12 cellular contexts compared by ENCODE assay signal in genomic region chr5:151251001-151251551, GRCh38. TPM values are rescaled to one million over a fixed set of nuclear protein-coding genes. Genes with fewer than 3 reads are reported as not detected.
DNase-seq lines count a peak whose midpoint lies in the region; ATAC-seq, FAIRE-seq and TF ChIP-seq lines count a peak whose summit lies in the region.
"Had no signal": no experiment of that assay in that cellular context is flagged by ENCODE, and none has a peak within 500 bp of the region (broad histone marks: within the 10 kb centered on the region; RNA-seq: fewer than 3 reads in every experiment).

No MANE protein-coding gene starts in this region.

- H2BK15ac ChIP-seq in H1 (ENCODE audit: low read length) = no peak overlapping the region

- no peak for ATAC-seq in foreskin keratinocyte
- ATAC-seq in HG03520 (IDR thresholded peaks at IDR 0.05; ENCODE audit: unreplicated experiment) = no peak

- no peaks in the 10 kb centered on the region for H4K20me1 ChIP-seq in H1 (replicated peaks in 1 of 2; ENCODE audit: control insufficient read depth in 1 of 2, insufficient read depth in 2 of 2, low read length in 2 of 2)

- H3K9me3 Mint-ChIP-seq in stimulated activated naive CD8-positive, alpha-beta T cell treated with anti-CD3 and anti-CD28 coated beads, Interleukin-15, Interleukin-2, amounts not matched to agents 100 ng/mL and 50 ng/mL, for 24 hours = no peaks in the 10 kb centered on the region

- no peaks in the 10 kb centered on the region for H3K27me3 ChIP-seq in H1 (replicated peaks in 1 of 4; ENCODE audit: control insufficient read depth in 3 of 4, extremely low read depth in 1 of 4, insufficient read depth in 3 of 4, low read length in 3 of 4)
- H3K27me3 ChIP-seq in foreskin keratinocyte = no peaks in the 10 kb centered on the region
- H3K27me3 ChIP-seq: dorsolateral prefrontal cortex had no signal

- H3K4me1 ChIP-seq in H1 (replicated peaks in 1 of 4; ENCODE audit: control insufficient read depth in 3 of 4, insufficient read depth in 4 of 4, low read length in 3 of 4) = peaks cover 0 to 5% (median 3%) of the 10 kb centered on the region in 4 experiments; a peak in 6 of 7 replicates
- H3K4me1 ChIP-seq in foreskin keratinocyte = no peaks in the 10 kb centered on the region

- no peak overlapping the region for H2BK120ac ChIP-seq in H1 (replicated peaks; ENCODE audit: low read depth, low read length)

- no peak overlapping the region for H3K4ac ChIP-seq in H1 (replicated peaks; ENCODE audit: insufficient read length, low read depth, low read length)

- peak overlapping the region; percentile 50 for H3K27ac Mint-ChIP-seq in stimulated activated naive CD8-positive, alpha-beta T cell treated with anti-CD3 and anti-CD28 coated beads, Interleukin-15, Interleukin-2, amounts not matched to agents 100 ng/mL and 50 ng/mL, for 24 hours

- no peak overlapping the region for H2AK5ac ChIP-seq in H1 (ENCODE audit: low read depth, low read length)

- no peak overlapping the region for H3K56ac ChIP-seq in H1 (replicated peaks; ENCODE audit: insufficient read length, low read depth, low read length)

- no peaks in the 10 kb centered on the region; a peak in 1 of 8 replicates for H3K36me3 ChIP-seq in H1 (ENCODE audit: control insufficient read depth in 2 of 4, insufficient read depth in 4 of 4, low read length in 3 of 4)

- no peak overlapping the region for H3K23ac ChIP-seq in H1 (ENCODE audit: insufficient read length)

- 85% methylated on average over 5 of the region's 5 CpGs; no CpG with 5 or more reads in 1 of the 2 experiments for WGBS in H1 (ENCODE audit: extremely low coverage in 1 of 2, insufficient coverage in 1 of 2, insufficient read length in 1 of 2, insufficient replicate concordance in 2 of 2, low coverage in 1 of 2, low lambda C conversion rate in 2 of 2, missing lambda C conversion rate in 1 of 2), 2 experiments

- no peak for TF ChIP-seq CTCF in H1 (IDR thresholded peaks at IDR 0.05; ENCODE audit: control extremely low read depth in 1 of 3, insufficient read depth in 1 of 3, low read depth in 1 of 3, low read length in 3 of 3)
- no peak for TF ChIP-seq CTCF in foreskin keratinocyte (conservative IDR thresholded peaks at IDR 0.05)

- H4K91ac ChIP-seq in H1 (replicated peaks; ENCODE audit: insufficient read length, low read length) = peak overlapping the region; percentile 38

- H3K9me3 ChIP-seq in H1 (ENCODE audit: insufficient read depth in 2 of 2, low read depth in 1 of 2, low read length in 1 of 2) = no peaks in the 10 kb centered on the region

- no peak overlapping the region for H3K14ac ChIP-seq in H1 (ENCODE audit: insufficient read length)

- H2BK20ac ChIP-seq in H1 (ENCODE audit: low read length) = no peak overlapping the region

- FAIRE-seq in H1 (lab: Jason Lieb, UNC) = no peak

- no peaks in the 10 kb centered on the region for H3K79me1 ChIP-seq in H1 (ENCODE audit: low read depth, low read length)

- POLR2A ChIA-PET in H1 (lab: Charles Lee; ENCODE audit: partially characterized antibody) = interaction anchor here (1.5 kb wide), 1 partner anchor 9 kb away, joined by 4 read pairs; no protein-coding TSS in a partner anchor

- H3K27ac ChIP-seq in H1 (ENCODE audit: low read depth, low read length) (no peak overlapping the region), foreskin keratinocyte (no peak overlapping the region)

- H3K79me2 ChIP-seq in H1 (ENCODE audit: control insufficient read depth in 1 of 2, insufficient read depth in 2 of 2, low read length in 2 of 2) = peaks cover 0 to 8% of the 10 kb centered on the region in 2 experiments; a peak in 1 of 4 replicates

- peak; percentile 21 for DNase-seq in activated T-cell treated with anti-CD3 and anti-CD28 coated beads for 48 hours (ENCODE audit: low read depth)
- no peak for DNase-seq in activated T-cell treated with anti-CD3 and anti-CD28 coated beads, Interleukin-2, amount 50 U/mL, for 1 hour
- DNase-seq in activated CD4-positive, CD25-positive, alpha-beta regulatory T cell treated with anti-CD3 and anti-CD28 coated beads, Interleukin-2, amount 50 U/mL, for 72 hours = peak; percentile 52
- DNase-seq in H1 (ENCODE audit: low read depth in 1 of 2, low spot score in 2 of 2) = no peak
- DNase-seq in foreskin keratinocyte = no peak
- no peak for DNase-seq in cortex of kidney (lab: John Stamatoyannopoulos, UW)
- DNase-seq: dorsolateral prefrontal cortex, mammary epithelial cell, SIG-M5 had no signal

- no peak overlapping the region for H4K8ac ChIP-seq in H1 (ENCODE audit: extremely low read depth, insufficient read depth, low read length)

- no peak overlapping the region for H3K4me3 ChIP-seq in H1 (ENCODE audit: extremely low read depth in 1 of 4, insufficient read depth in 2 of 4, low read depth in 3 of 4, low read length in 4 of 4)

- H4K5ac ChIP-seq in H1 (ENCODE audit: insufficient read length, low read depth, low read length) = no peak overlapping the region

- no peak for TF ChIP-seq RAD21 in H1 (IDR thresholded peaks at IDR 0.05 in 1 of 2, conservative IDR thresholded peaks at IDR 0.05 in 1 of 2; ENCODE audit: low read depth in 2 of 2, low read length in 2 of 2)

- no peak overlapping the region for H3K18ac ChIP-seq in H1 (ENCODE audit: extremely low read depth, low read length)

- H3K4me2 ChIP-seq in H1 (ENCODE audit: insufficient read depth in 1 of 2, low read depth in 2 of 2, low read length in 2 of 2) = no peak overlapping the region; a peak in 1 of 4 replicates

- TF ChIP-seq POLR2A in H1 (IDR thresholded peaks at IDR 0.05; ENCODE audit: control extremely low read depth in 1 of 2, low read depth in 2 of 2, low read length in 2 of 2) = no peak

- CTCF ChIA-PET in H1 (lab: Charles Lee; ENCODE audit: partially characterized antibody) = interaction anchor here (0.6 to 5.1 kb wide), 9 partner anchors 9 to 273 kb away, joined by 3 to 36 read pairs (median 3); no protein-coding TSS in a partner anchor

- no peak overlapping the region for H2BK12ac ChIP-seq in H1 (ENCODE audit: low read depth, low read length)

- peak overlapping the region; percentile 72 for H2AFZ ChIP-seq in H1 (ENCODE audit: low read length)

- H3K9ac ChIP-seq in H1 (replicated peaks in 1 of 4; ENCODE audit: extremely low read depth in 1 of 4, low read depth in 3 of 4, low read length in 3 of 4) = no peak overlapping the region

- H3K27me3 Mint-ChIP-seq in stimulated activated naive CD8-positive, alpha-beta T cell treated with anti-CD3 and anti-CD28 coated beads, Interleukin-15, Interleukin-2, amounts not matched to agents 100 ng/mL and 50 ng/mL, for 24 hours = no peaks in the 10 kb centered on the region

- peaks cover 4% of the 10 kb centered on the region for H3K36me3 Mint-ChIP-seq in stimulated activated naive CD8-positive, alpha-beta T cell treated with anti-CD3 and anti-CD28 coated beads, Interleukin-15, Interleukin-2, amounts not matched to agents 100 ng/mL and 50 ng/mL, for 24 hours (ENCODE audit: low read depth)

- peak overlapping the region; percentile 91 for H3K4me3 Mint-ChIP-seq in stimulated activated naive CD8-positive, alpha-beta T cell treated with anti-CD3 and anti-CD28 coated beads, Interleukin-15, Interleukin-2, amounts not matched to agents 100 ng/mL and 50 ng/mL, for 24 hours

- H3K4me1 Mint-ChIP-seq in stimulated activated naive CD8-positive, alpha-beta T cell treated with anti-CD3 and anti-CD28 coated beads, Interleukin-15, Interleukin-2, amounts not matched to agents 100 ng/mL and 50 ng/mL, for 24 hours (ENCODE audit: low read depth) = peaks cover 51% of the 10 kb centered on the region

- peaks cover 6% of the 10 kb centered on the region; the same call in 1 of the 2 replicates for H3K23me2 ChIP-seq in H1 (ENCODE audit: low read depth, low read length)

- H2BK5ac ChIP-seq in H1 (ENCODE audit: low read depth, low read length) = no peak overlapping the region

- no peak for TF ChIP-seq EP300 in H1 (IDR thresholded peaks at IDR 0.05; ENCODE audit: borderline replicate concordance in 1 of 2, low read depth in 2 of 2, low read length in 2 of 2)

RNA-seq across cellular contexts. Expression of gene GM2A, which starts 1.9 kb away (rescaled TPM):
- total RNA-seq in H1 (2021; fragmentation: NEBNext Ultra II Directional; extraction: Animal tissue kit (Norgen Biotek cat#: 25700)) = 30.4 and 32.2 TPM in 2 replicates
- 18.5 TPM in 2 replicates for polyA plus RNA-seq in H1 (2011; rRNA removed)
- polyA plus RNA-seq in H1 (2011; cell fraction: cytosol; rRNA removed) = 14.2 TPM
- 15.6 TPM for polyA plus RNA-seq in H1 (2011; cell fraction: nucleus; rRNA removed)
- polyA plus RNA-seq in H1 (2012, experiment 1 of 2) = 21.1 to 25.1 TPM (median 22.7 TPM) in 4 replicates
- polyA plus RNA-seq in H1 (2012, experiment 2 of 2) = 26.6 TPM
- polyA plus RNA-seq in H1 (2013, experiment 1 of 2) = 32.5 TPM
- 42.1 TPM for polyA plus RNA-seq in H1 (2013, experiment 2 of 2)
- polyA minus RNA-seq in H1 (2011; rRNA and poly(A)+ RNA removed) = 31.3 and 32.5 TPM in 2 replicates
- polyA minus RNA-seq in H1 (2011; cell fraction: cytosol; rRNA and poly(A)+ RNA removed) = 14.6 TPM
- 12.3 TPM for polyA minus RNA-seq in H1 (2011; cell fraction: nucleus; rRNA and poly(A)+ RNA removed)
- total RNA-seq in foreskin keratinocyte = 71.5 and 97.6 TPM in 2 replicates
- 42.1 and 69.5 TPM in 2 replicates for polyA plus RNA-seq in foreskin keratinocyte

RNA-seq across cellular contexts. Expression of gene CCDC69, which starts 27.2 kb away (rescaled TPM):
- total RNA-seq in H1 (2021; fragmentation: NEBNext Ultra II Directional; extraction: Animal tissue kit (Norgen Biotek cat#: 25700)) = 10.8 and 11.5 TPM in 2 replicates
- 6.4 and 8.4 TPM in 2 replicates for polyA plus RNA-seq in H1 (2011; rRNA removed)
- 9.6 TPM for polyA plus RNA-seq in H1 (2011; cell fraction: cytosol; rRNA removed)
- polyA plus RNA-seq in H1 (2011; cell fraction: nucleus; rRNA removed) = 5.8 TPM
- 9.0 to 9.4 TPM (median 9.1 TPM) in 4 replicates for polyA plus RNA-seq in H1 (2012, experiment 1 of 2)
- polyA plus RNA-seq in H1 (2012, experiment 2 of 2) = 8.2 TPM
- 7.8 TPM for polyA plus RNA-seq in H1 (2013, experiment 1 of 2)
- polyA plus RNA-seq in H1 (2013, experiment 2 of 2) = 7.9 TPM
- polyA minus RNA-seq in H1 (2011; rRNA and poly(A)+ RNA removed) = 8.5 and 10.7 TPM in 2 replicates
- 4.3 TPM for polyA minus RNA-seq in H1 (2011; cell fraction: cytosol; rRNA and poly(A)+ RNA removed)
- 6.9 TPM for polyA minus RNA-seq in H1 (2011; cell fraction: nucleus; rRNA and poly(A)+ RNA removed)
- 4.3 and 6.1 TPM in 2 replicates for total RNA-seq in foreskin keratinocyte
- 3.5 and 4.2 TPM in 2 replicates for polyA plus RNA-seq in foreskin keratinocyte
- total RNA-seq: A673 had no signal

RNA-seq across cellular contexts. Expression of gene SLC36A3, which starts 52.5 kb away (rescaled TPM):
- not detected in 2 replicates for total RNA-seq in H1 (2021; fragmentation: NEBNext Ultra II Directional; extraction: Animal tissue kit (Norgen Biotek cat#: 25700))
- not detected in 2 replicates for polyA plus RNA-seq in H1 (2011; rRNA removed)
- not detected for polyA plus RNA-seq in H1 (2011; cell fraction: cytosol; rRNA removed)
- polyA plus RNA-seq in H1 (2011; cell fraction: nucleus; rRNA removed) = not detected
- not detected in 4 replicates for polyA plus RNA-seq in H1 (2012, experiment 1 of 2)
- not detected for polyA plus RNA-seq in H1 (2012, experiment 2 of 2)
- not detected for polyA plus RNA-seq in H1 (2013, experiment 1 of 2)
- not detected for polyA plus RNA-seq in H1 (2013, experiment 2 of 2)
- not detected in 2 replicates for polyA minus RNA-seq in H1 (2011; rRNA and poly(A)+ RNA removed)
- polyA minus RNA-seq in H1 (2011; cell fraction: cytosol; rRNA and poly(A)+ RNA removed) = not detected
- not detected for polyA minus RNA-seq in H1 (2011; cell fraction: nucleus; rRNA and poly(A)+ RNA removed)
- not detected in 2 replicates for total RNA-seq in foreskin keratinocyte
- polyA plus RNA-seq in foreskin keratinocyte = not detected in 2 replicates
- total RNA-seq: A673, dorsolateral prefrontal cortex, mammary epithelial cell had no signal
- polyA plus RNA-seq: mammary epithelial cell had no signal

Comparison
In these comparisons a context has a peak if more than half of its experiments do, and no peak if none do; other contexts are left out.
1. DNase-seq: peak in activated T-cell treated with anti-CD3 and anti-CD28 coated beads for 48 hours (single experiment) and activated CD4-positive, CD25-positive, alpha-beta regulatory T cell treated with anti-CD3 and anti-CD28 coated beads, Interleukin-2, amount 50 U/mL, for 72 hours (single experiment); none in activated T-cell treated with anti-CD3 and anti-CD28 coated beads, Interleukin-2, amount 50 U/mL, for 1 hour (single experiment), H1 (0 of 2), foreskin keratinocyte (0 of 2) and cortex of kidney (single experiment).